ENCODE assay signal across 11 cellular contexts in the genomic region with DNA sequence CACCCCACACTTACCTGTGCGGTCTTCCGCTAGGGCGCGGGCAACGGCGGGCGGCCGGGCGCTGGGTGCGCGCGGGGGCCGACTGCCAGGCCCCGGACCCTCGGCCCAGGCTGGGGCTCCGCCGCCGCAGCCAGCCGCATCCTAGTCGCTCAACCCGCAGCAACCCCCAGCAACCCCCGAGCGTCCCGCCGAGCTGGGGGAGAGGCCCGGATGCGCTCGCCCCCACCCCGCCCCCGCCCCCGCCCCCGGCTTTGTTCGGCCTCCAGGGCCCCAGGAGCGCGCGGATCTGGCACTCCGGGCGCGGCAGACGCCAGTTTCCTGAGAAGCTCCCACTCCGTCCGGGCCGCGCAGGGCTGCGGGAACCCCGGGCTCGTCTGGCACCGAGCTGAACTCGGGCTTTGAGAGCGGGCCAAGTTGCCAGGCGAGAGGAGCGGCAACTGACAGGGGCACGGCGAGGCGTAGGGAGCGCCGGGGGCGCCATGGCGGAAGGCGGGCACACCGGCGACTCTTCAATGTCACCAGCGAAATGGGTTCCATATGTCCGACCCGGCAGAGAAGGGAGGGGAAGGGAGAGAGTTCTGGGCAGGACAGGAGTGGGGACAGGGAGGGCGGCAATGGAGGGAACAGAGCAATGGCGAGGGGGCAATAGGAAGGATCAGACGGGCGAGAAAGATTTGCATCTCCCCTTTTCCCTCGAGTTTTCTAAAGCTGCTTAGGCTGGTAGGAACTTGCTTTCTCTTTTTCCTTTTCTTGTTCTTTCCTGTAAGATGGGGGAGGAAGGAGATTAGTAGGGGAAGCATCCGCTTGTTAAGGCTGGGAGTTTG. TPM values are rescaled to one million over a fixed set of nuclear protein-coding genes. Genes with fewer than 3 reads are reported as not detected.
DNase-seq lines count a peak whose midpoint lies in the region; ATAC-seq and TF ChIP-seq lines count a peak whose summit lies in the region.
"Had no signal": no experiment of that assay in that cellular context is flagged by ENCODE, and none has a peak within 500 bp of the region (broad histone marks: within the 10 kb centered on the region; RNA-seq: fewer than 3 reads in every experiment).

No MANE protein-coding gene starts in this region.

- no peaks in the 10 kb centered on the region for H3K36me3 Mint-ChIP-seq in natural killer cell

- H3K4me1 Mint-ChIP-seq in natural killer cell: peaks cover 15 to 20% of the 10 kb centered on the region in 2 donors

- H3K27me3 Mint-ChIP-seq in natural killer cell (ENCODE audit: low read depth in 2 of 2): peaks cover 0 to 8% of the 10 kb centered on the region in 2 donors

- H3K9me3 ChIP-seq in heart left ventricle (no peaks in the 10 kb centered on the region), uterus (no peaks in the 10 kb centered on the region)

- peak in 1 of 5 donors; percentile 68 for DNase-seq in heart left ventricle
- no peak for DNase-seq in Right ventricle myocardium inferior (ENCODE audit: missing footprints)
- DNase-seq in natural killer cell: no peak
- no peak for DNase-seq in uterus
- DNase-seq in OCI-M1 (lab: John Stamatoyannopoulos, UW): no peak
- no peak for DNase-seq in left colon
- no peak for DNase-seq in NOMO-1 treated with DMSO at 0.1 percent for 48 hours (lab: John Stamatoyannopoulos, UW; ENCODE audit: unreplicated experiment)
- DNase-seq: activated CD4-positive, alpha-beta T cell treated with anti-CD3 and anti-CD28 coated beads for 1 hour; midbrain had no signal

- H3K4me1 ChIP-seq in heart left ventricle (peaks cover 0 to 44% (median 0%) of the 10 kb centered on the region in 12 donors), uterus (peaks cover 0 to 5% of the 10 kb centered on the region in 2 donors)

- TF ChIP-seq POLR2A in heart left ventricle (IDR thresholded peaks at IDR 0.05) (no peak), uterus (IDR thresholded peaks at IDR 0.05) (no peak)

- H3K4me3 ChIP-seq in heart left ventricle (peak overlapping the region; percentile 14 to 56 (median 48)), uterus (peak overlapping the region; percentile 5 to 33)

- H3K36me3 ChIP-seq in heart left ventricle (no peaks in the 10 kb centered on the region), uterus (no peaks in the 10 kb centered on the region)

- peak in 2 of 4 donors; percentile 33 to 56 for ATAC-seq in heart left ventricle
- ATAC-seq in Right ventricle myocardium inferior: no peak
- peak; percentile 27 for ATAC-seq in esophagus mucosa
- peak in 2 of 3 donors; percentile 34 to 51 for ATAC-seq in natural killer cell
- ATAC-seq in left colon: no peak

- no peaks in the 10 kb centered on the region for H3K9me3 Mint-ChIP-seq in natural killer cell

- TF ChIP-seq CTCF in heart left ventricle (IDR thresholded peaks at IDR 0.05) (no peak), natural killer cell (IDR thresholded peaks at IDR 0.05) (no peak), uterus (IDR thresholded peaks at IDR 0.05) (no peak)

- intact Hi-C loops in heart left ventricle (cut with DNase I): loop anchor here in 1 of 10 donors (2.0 kb wide), 1 partner anchor 14 kb away; a partner anchor contains a TSS
- intact Hi-C loops in Right ventricle myocardium inferior (cut with DNase I): no loop called here
- intact Hi-C loops in natural killer cell (cut with micrococcal nuclease): no loop called here
- intact Hi-C loops in uterus (cut with DNase I; ENCODE audit: low total_unique reads): no loop called here
- intact Hi-C loops in left colon (cut with DNase I, micrococcal nuclease): no loop called here

- peak overlapping the region; percentile 21 for H3K4me3 Mint-ChIP-seq in natural killer cell

- WGBS in heart left ventricle, 4 donors: 5 to 10% (median 7%) methylated on average over 31 to 71 of the region's 71 CpGs

- H3K27ac Mint-ChIP-seq in natural killer cell: no peak overlapping the region

- H3K27ac ChIP-seq in heart left ventricle (peak overlapping the region in 9 of 12 donors; percentile 4 to 97 (median 59)), uterus (peak overlapping the region; percentile 8 to 38)
- H3K27ac ChIP-seq: C4-2B had no signal

- H3K27me3 ChIP-seq in heart left ventricle: peaks cover 14 to 96% (median 72%) of the 10 kb centered on the region in 9 donors
- peaks cover 0 to 19% of the 10 kb centered on the region in 2 donors for H3K27me3 ChIP-seq in uterus

RNA-seq across cellular contexts. Expression of a gene that starts 13.7 kb away (rescaled TPM):
- total RNA-seq in heart left ventricle: 1 to 10 TPM in 2 of 9 donors, under 1 TPM in 6, not detected in 1; 0.27 to 2.8 (median 0.66) TPM
- under 1 TPM; 0.29 to 0.30 TPM for polyA plus RNA-seq in heart left ventricle
- 0.38 TPM for total RNA-seq in Right ventricle myocardium inferior
- total RNA-seq in esophagus mucosa: 2.4 TPM
- 1 to 10 TPM; 3.5 to 6.7 (median 5.7) TPM for total RNA-seq in natural killer cell
- total RNA-seq in uterus: 1 to 10 TPM in 2 of 4 donors, under 1 TPM in 1, not detected in 1; 0.88 to 6.9 (median 5.5) TPM
- 1 to 10 TPM; 3.0 to 3.9 TPM for total RNA-seq in left colon

RNA-seq across cellular contexts. Expression of a gene that starts 19.5 kb away (rescaled TPM):
- total RNA-seq in heart left ventricle: 1 to 10 TPM in 8 of 9 donors, under 1 TPM in 1; 0.81 to 6.9 (median 3.2) TPM
- polyA plus RNA-seq in heart left ventricle: 1 to 10 TPM; 2.0 to 3.0 TPM
- 2.5 TPM for total RNA-seq in Right ventricle myocardium inferior
- 14.1 TPM for total RNA-seq in esophagus mucosa
- 10 to 100 TPM; 21.6 to 30.5 (median 24.7) TPM for total RNA-seq in natural killer cell
- 10 to 100 TPM in 3 of 4 donors, 1 to 10 TPM in 1; 4.6 to 24.4 (median 17.4) TPM for total RNA-seq in uterus
- total RNA-seq in left colon: 1 to 10 TPM; 2.5 to 7.0 TPM

RNA-seq across cellular contexts. Expression of a gene that starts 25.6 kb away (rescaled TPM):
- 1 to 10 TPM in 7 of 9 donors, under 1 TPM in 2; 0.11 to 5.5 (median 2.0) TPM for total RNA-seq in heart left ventricle
- polyA plus RNA-seq in heart left ventricle: 1 to 10 TPM in 1 of 2 donors, under 1 TPM in 1; 0.61 to 2.0 TPM
- total RNA-seq in Right ventricle myocardium inferior: 1.2 TPM
- 6.0 TPM for total RNA-seq in esophagus mucosa
- 10 to 100 TPM in 2 of 3 donors, 1 to 10 TPM in 1; 7.9 to 15.6 (median 15.3) TPM for total RNA-seq in natural killer cell
- total RNA-seq in uterus: 10 to 100 TPM; 10.6 to 30.0 (median 18.0) TPM
- 10 to 100 TPM; 35.8 to 41.9 TPM for total RNA-seq in left colon

RNA-seq across cellular contexts. Expression of a gene that starts 29.2 kb away (rescaled TPM):
- 1 to 10 TPM in 1 of 9 donors, under 1 TPM in 2, not detected in 6; 0.17 to 1.0 (median 0.35) TPM for total RNA-seq in heart left ventricle
- under 1 TPM; 0.04 to 0.08 TPM for polyA plus RNA-seq in heart left ventricle
- total RNA-seq in Right ventricle myocardium inferior: not detected
- 0.16 TPM for total RNA-seq in esophagus mucosa
- not detected for total RNA-seq in natural killer cell
- 1 to 10 TPM in 1 of 4 donors, under 1 TPM in 2, not detected in 1; 0.55 to 2.5 (median 0.59) TPM for total RNA-seq in uterus
- 10 to 100 TPM; 14.5 to 16.4 TPM for total RNA-seq in left colon

RNA-seq across cellular contexts. Expression of a gene that starts 33.6 kb away (rescaled TPM):
- total RNA-seq in heart left ventricle (not detected), Right ventricle myocardium inferior (not detected), esophagus mucosa (0.24 TPM), natural killer cell (not detected), uterus (not detected), left colon (not detected)
- not detected for polyA plus RNA-seq in heart left ventricle

Comparison
In these comparisons a context has a peak if more than half of its experiments do, and no peak if none do; other contexts are left out.
1. ATAC-seq: peak in esophagus mucosa (single experiment) and natural killer cell (2 of 3); none in Right ventricle myocardium inferior (single experiment) and left colon (single experiment).